In genomic region chr3:167798443-167798842, GRCh38 we compare ENCODE assay signal across 18 cellular contexts.
DNase-seq lines count a peak whose midpoint lies in the region; ATAC-seq, FAIRE-seq and TF ChIP-seq lines count a peak whose summit lies in the region.
"Had no signal": no experiment of that assay in that cellular context is flagged by ENCODE, and none has a peak within 500 bp of the region (broad histone marks: within the 10 kb centered on the region; RNA-seq: fewer than 3 reads in every experiment).

No MANE protein-coding gene starts in this region.

- no peak overlapping the region for H3K27ac ChIP-seq in pancreas

- ATAC-seq in GM18502 (IDR thresholded peaks at IDR 0.05; ENCODE audit: poor library complexity, unreplicated experiment) (peak; percentile 85), GM19463 (IDR thresholded peaks at IDR 0.05; ENCODE audit: unreplicated experiment) (peak; percentile 56), HG02798 (IDR thresholded peaks at IDR 0.05; ENCODE audit: poor library complexity, unreplicated experiment) (peak; percentile 54), HG03575 (IDR thresholded peaks at IDR 0.05; ENCODE audit: extremely low read depth, insufficient number of reproducible peaks, low FRiP score, unreplicated experiment) (peak; percentile 77), HG03378 (IDR thresholded peaks at IDR 0.05; ENCODE audit: unreplicated experiment) (no peak), pancreas (no peak)
- ATAC-seq: HepG2, left colon, Panc1, SK-N-SH treated with all-trans-retinoic acid at 6 μM for 48 hours had no signal

- no peaks in the 10 kb centered on the region for H3K9me3 ChIP-seq in pancreas

- no peak overlapping the region for H3K4me3 ChIP-seq in pancreas

- no peaks in the 10 kb centered on the region for H3K27me3 ChIP-seq in pancreas

- DNase-seq in DMS114 treated with DMSO at 0.1 percent for 48 hours (lab: John Stamatoyannopoulos, UW; ENCODE audit: unreplicated experiment): no peak
- no peak for DNase-seq in AG08396 (ENCODE audit: low spot score)
- DNase-seq in pancreas: no peak
- DNase-seq: activated CD4-positive, alpha-beta T cell treated with anti-CD3 and anti-CD28 coated beads, Interleukin-2, amount 50 U/mL, for 1 hour; activated naive CD4-positive, alpha-beta T cell treated with anti-CD3 and anti-CD28 coated beads, Interleukin-2, amount 50 U/mL, for 16 hours; left colon; NCI-H187 treated with DMSO at 0.1 percent for 48 hours; NCI-H510A treated with DMSO at 0.1 percent for 48 hours had no signal

- TF ChIP-seq CTCF in pancreas (IDR thresholded peaks at IDR 0.05): no peak

- H3K36me3 ChIP-seq in pancreas: peaks cover 0 to 4% (median 0%) of the 10 kb centered on the region in 3 donors

- intact Hi-C loops in pancreas (cut with DNase I): no loop called here

- FAIRE-seq in pancreas (lab: Jason Lieb, UNC): no peak
- FAIRE-seq: colon, GM19239, HepG2 had no signal

- H3K4me1 ChIP-seq in pancreas: no peaks in the 10 kb centered on the region

Comparison
In these comparisons a context has a peak if more than half of its experiments do, and no peak if none do; other contexts are left out.
1. ATAC-seq: peak in GM18502 (single experiment), GM19463 (single experiment), HG02798 (single experiment) and HG03575 (single experiment); none in HG03378 (single experiment) and pancreas (0 of 4).